1 cellular context compared by ENCODE assay signal in the genomic region with DNA sequence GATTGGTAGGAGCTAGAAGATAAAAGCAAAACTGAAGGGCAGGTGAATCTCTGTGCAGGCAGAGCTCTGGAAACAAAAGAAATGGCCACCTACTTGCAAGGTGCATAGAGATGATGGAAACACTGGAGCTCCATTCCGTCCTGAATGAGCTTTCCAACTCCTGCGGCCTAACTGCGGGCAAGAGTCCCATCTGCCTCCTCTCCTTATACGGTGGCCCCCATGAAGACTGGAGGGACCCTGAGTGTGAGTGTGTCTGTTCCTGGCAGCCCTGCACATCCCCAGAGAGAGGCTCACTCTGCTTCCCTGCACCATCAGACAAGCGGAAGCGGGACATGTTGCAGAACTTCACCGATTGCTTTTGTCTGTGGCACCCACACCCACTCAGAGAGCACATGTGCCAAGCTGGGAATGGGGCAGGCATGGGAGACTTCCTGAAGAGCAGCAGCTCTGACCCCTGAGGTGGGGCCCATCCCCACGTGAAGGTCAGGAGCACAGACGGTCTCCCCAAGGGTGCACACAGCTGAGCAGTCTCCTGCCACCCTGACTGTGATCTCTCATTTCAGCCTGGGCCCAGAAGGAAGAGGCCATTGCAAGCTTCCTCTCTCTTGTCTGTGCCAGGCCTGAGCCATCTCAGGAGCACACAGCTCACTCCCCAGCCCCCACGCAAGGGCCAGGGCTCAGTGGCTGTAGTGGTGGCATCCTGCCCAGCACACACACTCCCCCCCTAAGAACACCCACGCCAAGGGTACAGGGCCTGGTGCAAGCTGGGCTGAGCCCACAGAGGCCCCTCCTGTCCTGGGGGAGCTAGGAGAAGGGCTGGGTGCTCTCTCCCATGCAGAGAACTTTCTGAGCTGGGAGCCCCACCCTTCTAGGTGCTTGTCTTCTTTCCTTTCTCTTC.
TF ChIP-seq lines count a peak whose summit lies in the region.

No MANE protein-coding gene starts in this region.

TF ChIP-seq in HepG2, 621 proteins besides CTCF, POLR2A, EP300 and RAD21 (continued from another document and continues in another):
- TF ChIP-seq, protein P1, sequence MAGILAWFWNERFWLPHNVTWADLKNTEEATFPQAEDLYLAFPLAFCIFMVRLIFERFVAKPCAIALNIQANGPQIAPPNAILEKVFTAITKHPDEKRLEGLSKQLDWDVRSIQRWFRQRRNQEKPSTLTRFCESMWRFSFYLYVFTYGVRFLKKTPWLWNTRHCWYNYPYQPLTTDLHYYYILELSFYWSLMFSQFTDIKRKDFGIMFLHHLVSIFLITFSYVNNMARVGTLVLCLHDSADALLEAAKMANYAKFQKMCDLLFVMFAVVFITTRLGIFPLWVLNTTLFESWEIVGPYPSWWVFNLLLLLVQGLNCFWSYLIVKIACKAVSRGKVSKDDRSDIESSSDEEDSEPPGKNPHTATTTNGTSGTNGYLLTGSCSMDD (CRISPR knock-in tag; IDR thresholded peaks at IDR 0.05) = no peak
- TF ChIP-seq ZNF709 (CRISPR knock-in tag; IDR thresholded peaks at IDR 0.05) (no peak), CREBL2 (CRISPR knock-in tag; IDR thresholded peaks at IDR 0.05; ENCODE audit: borderline replicate concordance) (0 out of 2 replicates have a peak, but pooled peaks have one; percentile 40), ZC3H13 (CRISPR knock-in tag; IDR thresholded peaks at IDR 0.05) (0 out of 2 replicates have a peak, but pooled peaks have one; percentile 17), AHDC1 (CRISPR knock-in tag; IDR thresholded peaks at IDR 0.05; ENCODE audit: borderline replicate concordance) (no peak), TEAD3 (CRISPR knock-in tag; optimal IDR thresholded peaks at IDR 0.05; ENCODE audit: borderline replicate concordance) (peak; percentile 32), ZFP36L1 (CRISPR knock-in tag; IDR thresholded peaks at IDR 0.05) (no peak), KLF15 (CRISPR knock-in tag; IDR thresholded peaks at IDR 0.05; ENCODE audit: borderline replicate concordance) (no peak), STAT5B (CRISPR knock-in tag; IDR thresholded peaks at IDR 0.05) (no peak), CHD2 (IDR thresholded peaks at IDR 0.05; ENCODE audit: low read depth, low read length) (no peak), ZNF761 (CRISPR knock-in tag; conservative IDR thresholded peaks at IDR 0.05) (no peak), ZNF766 (CRISPR knock-in tag; IDR thresholded peaks at IDR 0.05; ENCODE audit: borderline replicate concordance) (no peak), PRDM15 (CRISPR knock-in tag; IDR thresholded peaks at IDR 0.05) (no peak), SKI (IDR thresholded peaks at IDR 0.05; ENCODE audit: partially characterized antibody) (no peak), KIAA2018 (CRISPR knock-in tag; IDR thresholded peaks at IDR 0.05; ENCODE audit: borderline replicate concordance) (no peak), SMAD1 (CRISPR knock-in tag; IDR thresholded peaks at IDR 0.05; ENCODE audit: borderline replicate concordance, low read depth) (peak; percentile 92; the same call in 1 of the 2 replicates), ZFP82 (CRISPR knock-in tag; IDR thresholded peaks at IDR 0.05; ENCODE audit: borderline replicate concordance) (no peak), ZNF432 (CRISPR knock-in tag; IDR thresholded peaks at IDR 0.05; ENCODE audit: borderline replicate concordance) (no peak; the same call in 1 of the 2 replicates), EEA1 (CRISPR knock-in tag; IDR thresholded peaks at IDR 0.05; ENCODE audit: borderline replicate concordance) (peak; percentile 68), SAFB2 (CRISPR knock-in tag; IDR thresholded peaks at IDR 0.05; ENCODE audit: borderline replicate concordance, low read depth) (no peak; the same call in 1 of the 2 replicates), CHCHD3 (CRISPR knock-in tag; IDR thresholded peaks at IDR 0.05) (no peak), NCOR1 (IDR thresholded peaks at IDR 0.05; ENCODE audit: borderline replicate concordance, low read length) (no peak), ZNF841 (CRISPR knock-in tag; IDR thresholded peaks at IDR 0.05; ENCODE audit: borderline replicate concordance) (no peak), ZNF264 (CRISPR knock-in tag; IDR thresholded peaks at IDR 0.05) (no peak)
- TF ChIP-seq, protein P2, sequence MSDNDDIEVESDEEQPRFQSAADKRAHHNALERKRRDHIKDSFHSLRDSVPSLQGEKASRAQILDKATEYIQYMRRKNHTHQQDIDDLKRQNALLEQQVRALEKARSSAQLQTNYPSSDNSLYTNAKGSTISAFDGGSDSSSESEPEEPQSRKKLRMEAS (IDR thresholded peaks at IDR 0.05) = no peak
- TF ChIP-seq, protein P3, sequence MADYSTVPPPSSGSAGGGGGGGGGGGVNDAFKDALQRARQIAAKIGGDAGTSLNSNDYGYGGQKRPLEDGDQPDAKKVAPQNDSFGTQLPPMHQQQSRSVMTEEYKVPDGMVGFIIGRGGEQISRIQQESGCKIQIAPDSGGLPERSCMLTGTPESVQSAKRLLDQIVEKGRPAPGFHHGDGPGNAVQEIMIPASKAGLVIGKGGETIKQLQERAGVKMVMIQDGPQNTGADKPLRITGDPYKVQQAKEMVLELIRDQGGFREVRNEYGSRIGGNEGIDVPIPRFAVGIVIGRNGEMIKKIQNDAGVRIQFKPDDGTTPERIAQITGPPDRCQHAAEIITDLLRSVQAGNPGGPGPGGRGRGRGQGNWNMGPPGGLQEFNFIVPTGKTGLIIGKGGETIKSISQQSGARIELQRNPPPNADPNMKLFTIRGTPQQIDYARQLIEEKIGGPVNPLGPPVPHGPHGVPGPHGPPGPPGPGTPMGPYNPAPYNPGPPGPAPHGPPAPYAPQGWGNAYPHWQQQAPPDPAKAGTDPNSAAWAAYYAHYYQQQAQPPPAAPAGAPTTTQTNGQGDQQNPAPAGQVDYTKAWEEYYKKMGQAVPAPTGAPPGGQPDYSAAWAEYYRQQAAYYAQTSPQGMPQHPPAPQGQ (CRISPR knock-in tag; IDR thresholded peaks at IDR 0.05; ENCODE audit: borderline replicate concordance) = no peak
